Comparison of ENCODE assay signal across 8 cellular contexts in the genomic region with DNA sequence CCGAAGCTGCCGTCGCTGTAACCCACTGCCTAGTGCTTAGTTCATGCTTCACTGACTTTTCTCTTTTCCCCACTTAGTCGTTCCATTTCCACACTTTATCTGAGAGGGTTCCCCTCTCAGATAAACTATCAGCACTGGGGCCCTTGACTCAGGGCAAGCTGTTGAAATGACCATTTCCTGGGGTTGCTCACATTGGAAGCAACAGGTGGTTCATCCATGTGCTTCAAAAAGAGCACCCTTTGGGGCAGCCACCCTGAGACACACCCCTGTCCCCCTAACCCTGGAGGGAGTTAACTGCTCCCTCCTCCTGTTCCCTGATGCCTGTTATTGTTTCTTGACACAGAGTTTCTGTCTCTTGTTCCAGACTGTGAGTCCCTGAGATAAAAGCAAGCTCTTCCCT.
"Had no signal": no experiment of that assay in that cellular context is flagged by ENCODE, and none has a peak within 500 bp of the region (broad histone marks: within the 10 kb centered on the region; RNA-seq: fewer than 3 reads in every experiment).

No MANE protein-coding gene starts in this region.

- FAIRE-seq: H54 had no signal

- H3K4me1 Mint-ChIP-seq: IgD-negative memory B cell had no signal

- H3K4me3 Mint-ChIP-seq: H9 had no signal

- H3K9me3 Mint-ChIP-seq: IgD-negative memory B cell had no signal

- H3K36me3 Mint-ChIP-seq: IgD-negative memory B cell had no signal

- H3K27ac ChIP-seq: GM23248, HL-60 had no signal

- H3K9ac ChIP-seq: GM23248 had no signal

- DNase-seq: GM23248, GOT3, H9, HCEC 1CT, KBM-7 had no signal

- H2AFZ ChIP-seq: GM23248 had no signal

- H3K27ac Mint-ChIP-seq: IgD-negative memory B cell had no signal

- H3K4me3 ChIP-seq: GM23248 had no signal
